ENCODE assay signal across 22 cellular contexts in the genomic region with DNA sequence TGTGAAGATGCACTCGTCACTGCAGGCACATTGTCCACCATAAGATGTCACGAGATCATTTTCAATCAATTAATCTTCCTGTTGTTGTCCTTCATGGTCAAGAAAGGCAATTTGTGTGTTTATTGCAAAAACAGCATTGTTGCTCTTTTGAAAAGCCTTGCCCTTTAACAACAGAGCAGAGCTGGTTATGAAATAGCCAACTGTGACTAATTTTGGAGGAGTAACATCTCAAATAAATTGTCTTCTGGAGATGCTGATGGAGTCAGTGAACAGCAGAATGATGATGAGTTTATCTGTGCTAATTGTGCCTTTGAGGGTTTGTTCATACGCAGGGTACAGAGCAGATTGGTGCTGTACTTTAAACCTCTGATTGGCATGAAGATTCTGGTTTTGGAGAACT.
A peak's percentile ranks its signal among the peaks of the same experiment; 100 is the strongest.
DNase-seq lines count a peak whose midpoint lies in the region; ATAC-seq and TF ChIP-seq lines count a peak whose summit lies in the region.
"Had no signal": no experiment of that assay in that cellular context is flagged by ENCODE, and none has a peak within 500 bp of the region (broad histone marks: within the 10 kb centered on the region; RNA-seq: fewer than 3 reads in every experiment).

No MANE protein-coding gene starts in this region.

- no peak overlapping the region for H3K4me3 ChIP-seq in fibroblast of mammary gland (ENCODE audit: control insufficient read depth, low read depth, low read length)
- H3K4me3 ChIP-seq: GM23338, SK-N-MC had no signal

- ATAC-seq in HG03565 (IDR thresholded peaks at IDR 0.05; ENCODE audit: unreplicated experiment) (no peak), GM19324 (IDR thresholded peaks at IDR 0.05; ENCODE audit: low FRiP score, unreplicated experiment) (no peak)
- ATAC-seq: GM23338, HCT116 had no signal

- peak; percentile 6 for DNase-seq in EH (ENCODE audit: low read depth)
- DNase-seq in amniotic epithelial cell (ENCODE audit: low read depth): peak; percentile 9
- peak; percentile 60 for DNase-seq in fibroblast of mammary gland (ENCODE audit: low read depth)
- DNase-seq in superior temporal gyrus (ENCODE audit: extremely low spot score): peak; percentile 28
- no peak for DNase-seq in dedifferentiated amniotic fluid mesenchymal stem cell (ENCODE audit: extremely low spot score)
- DNase-seq: Calu3; CD8-positive, alpha-beta memory T cell; EL; GF-D8; KG1; NCI-H1092 treated with DMSO at 0.1 percent for 48 hours; NCI-H1436 treated with DMSO at 0.1 percent for 48 hours; NCI-H1930; NCI-H226; NCI-H510A treated with DMSO at 0.1 percent for 48 hours; NCI-H748 treated with DMSO at 0.1 percent for 48 hours; SHP77 treated with DMSO at 0.1 percent for 48 hours had no signal

- TF ChIP-seq CTCF in fibroblast of mammary gland (conservative IDR thresholded peaks at IDR 0.05; ENCODE audit: control insufficient read depth, insufficient read depth, low read depth, low read length): no peak
